In the genomic region with DNA sequence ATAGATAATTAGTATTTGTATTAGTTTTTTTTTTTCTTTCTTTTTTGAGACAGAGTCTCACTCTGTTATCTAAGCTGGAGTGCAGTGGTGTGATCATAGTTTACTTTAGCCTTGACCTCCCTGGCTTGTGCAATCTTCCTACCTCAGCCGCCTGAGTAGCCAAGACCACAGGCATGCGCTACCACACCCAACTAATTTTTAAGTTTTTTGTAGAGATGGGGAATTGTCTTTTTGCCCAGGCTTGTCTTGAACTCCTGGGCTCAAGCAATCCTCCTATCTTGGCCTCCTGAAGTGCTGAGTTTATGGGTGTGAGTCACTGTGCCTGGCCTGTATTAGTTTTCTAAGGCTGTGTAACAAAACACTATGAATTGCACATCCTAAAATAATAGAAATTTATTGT, we compare ENCODE assay signal across 13 cellular contexts. TPM values are rescaled to one million over a fixed set of nuclear protein-coding genes. Genes with fewer than 3 reads are reported as not detected.
DNase-seq lines count a peak whose midpoint lies in the region; ATAC-seq and TF ChIP-seq lines count a peak whose summit lies in the region.
"Had no signal": no experiment of that assay in that cellular context is flagged by ENCODE, and none has a peak within 500 bp of the region (broad histone marks: within the 10 kb centered on the region; RNA-seq: fewer than 3 reads in every experiment).

No MANE protein-coding gene starts in this region.

- ATAC-seq in IMR-90 (ENCODE audit: low read depth): peak; percentile 79

- H3K9ac ChIP-seq in IMR-90 (ENCODE audit: low read depth, low read length): no peak overlapping the region

- no peaks in the 10 kb centered on the region for H4K20me1 ChIP-seq in IMR-90 (ENCODE audit: insufficient read depth, low read length)

- H3K36me3 ChIP-seq in IMR-90 (ENCODE audit: control insufficient read depth, insufficient read depth, low read length) (no peaks in the 10 kb centered on the region), transverse colon (no peaks in the 10 kb centered on the region)

- TF ChIP-seq CTCF in AG10803 (conservative IDR thresholded peaks at IDR 0.05; ENCODE audit: low read length): no peak
- TF ChIP-seq CTCF in IMR-90 (conservative IDR thresholded peaks at IDR 0.05; ENCODE audit: low read depth, low read length): no peak
- no peak for TF ChIP-seq CTCF in transverse colon (IDR thresholded peaks at IDR 0.05)

- in situ Hi-C loops in IMR-90 (cut with MboI; ENCODE audit: low sequenced_read_pairs) (no loop called here), transverse colon (cut with MboI; ENCODE audit: low pct_ligation_motif_present in 1 of 4, low pct_unique_long_range_greater_than_20kb in 1 of 4, low sequenced_read_pairs in 3 of 4) (no loop called here)

- no peak overlapping the region for H3K4me3 ChIP-seq in AG10803 (ENCODE audit: low read length)
- H3K4me3 ChIP-seq in IMR-90 (ENCODE audit: insufficient read depth, low read depth, low read length): no peak overlapping the region
- H3K4me3 ChIP-seq in transverse colon: no peak overlapping the region

- H3K14ac ChIP-seq in IMR-90 (replicated peaks; ENCODE audit: low read depth, low read length): no peak overlapping the region

- CTCF ChIA-PET in IMR-90 (lab: Yijun Ruan, JAX): no interaction called here

- H3K9me1 ChIP-seq in IMR-90 (ENCODE audit: insufficient read depth, low read length): no peaks in the 10 kb centered on the region

- intact Hi-C loops in IMR-90 (cut with micrococcal nuclease) (no loop called here), transverse colon (cut with DNase I; ENCODE audit: low total_unique reads) (no loop called here)

- H3K23ac ChIP-seq in IMR-90 (ENCODE audit: low read depth, low read length): no peak overlapping the region

- no peak overlapping the region for H4K5ac ChIP-seq in IMR-90 (ENCODE audit: low read depth, low read length)

- POLR2A ChIA-PET in IMR-90 (lab: Charles Lee; ENCODE audit: unreplicated experiment): no interaction called here

- H3K27me3 ChIP-seq in IMR-90 (ENCODE audit: control insufficient read depth, insufficient read depth, low read length) (no peaks in the 10 kb centered on the region), transverse colon (no peaks in the 10 kb centered on the region)

- H2BK120ac ChIP-seq in IMR-90 (ENCODE audit: low read depth, low read length): no peak overlapping the region

- BruUV-seq in IMR-90 (replicated peaks; lab: Mats Ljungman, UMichigan): no TSS peak

- H3K56ac ChIP-seq in IMR-90 (ENCODE audit: extremely low read depth, insufficient read depth, low read length): no peak overlapping the region

- H3K9me3 ChIP-seq in IMR-90 (ENCODE audit: control insufficient read depth, insufficient read depth, low read length) (peaks cover 2% of the 10 kb centered on the region; the same call in 1 of the 2 replicates), transverse colon (no peaks in the 10 kb centered on the region)

- no peak overlapping the region for H2BK5ac ChIP-seq in IMR-90 (ENCODE audit: low read depth, low read length, poor library complexity, severe bottlenecking)

- DNase-seq in AG10803 (ENCODE audit: low read depth) (peak; percentile 8), IMR-90 (peak; percentile 53), amniotic epithelial cell (ENCODE audit: low read depth) (peak; percentile 77), glomerular visceral epithelial cell (ENCODE audit: extremely low spot score) (peak; percentile 34), NCI-H2196 (lab: John Stamatoyannopoulos, UW; ENCODE audit: unreplicated experiment) (no peak), transverse colon (no peak), CD1c-positive myeloid dendritic cell (ENCODE audit: extremely low spot score) (no peak), AG20443 (ENCODE audit: low spot score) (no peak)
- DNase-seq: activated T-cell treated with anti-CD3 and anti-CD28 coated beads, Interleukin-2, amount 50 U/mL, for 1 hour; amniotic stem cell; DMS79; NCI-H1436 treated with DMSO at 0.1 percent for 48 hours; NCI-H510A had no signal

- no peak overlapping the region for H3K4me2 ChIP-seq in IMR-90 (ENCODE audit: low read depth, low read length)

- H2BK20ac ChIP-seq in IMR-90 (ENCODE audit: low read depth, low read length): no peak overlapping the region

- dilution Hi-C loops in IMR-90 (cut with HindIII; ENCODE audit: low sequenced_read_pairs, unreplicated experiment): no loop called here

- H3K27ac ChIP-seq in IMR-90 (ENCODE audit: insufficient read depth, low read length) (no peak overlapping the region), transverse colon (no peak overlapping the region)

- H2BK15ac ChIP-seq in IMR-90 (ENCODE audit: low read depth, low read length): no peak overlapping the region

- no peak overlapping the region for H3K4ac ChIP-seq in IMR-90 (ENCODE audit: low read depth, low read length)

- no peak overlapping the region for H2AK9ac ChIP-seq in IMR-90 (replicated peaks; ENCODE audit: low read depth, low read length, poor library complexity)

- TF ChIP-seq RAD21 in IMR-90 (IDR thresholded peaks at IDR 0.05; ENCODE audit: low read length): no peak

- H2AFZ ChIP-seq in IMR-90 (replicated peaks; ENCODE audit: low read length, poor library complexity): no peak overlapping the region

- H3K4me1 ChIP-seq in IMR-90 (ENCODE audit: control insufficient read depth, insufficient read depth, low read length): no peaks in the 10 kb centered on the region
- no peaks in the 10 kb centered on the region for H3K4me1 ChIP-seq in transverse colon

- no peak overlapping the region for H4K91ac ChIP-seq in IMR-90 (ENCODE audit: insufficient read depth, low read depth, low read length)

- no peak overlapping the region for H2AK5ac ChIP-seq in IMR-90 (ENCODE audit: low read depth, low read length)

- no peak for TF ChIP-seq EP300 in transverse colon (IDR thresholded peaks at IDR 0.05; ENCODE audit: low read depth)

- no CpG with 5 or more reads among the region's 2 CpGs for WGBS in IMR-90 (ENCODE audit: extremely low coverage in 2 of 2, insufficient read length in 1 of 2), 2 experiments
- WGBS in transverse colon (ENCODE audit: low coverage in 1 of 2), 2 donors: 72 to 82% methylated on average over 2 of the region's 2 CpGs

- H3K79me1 ChIP-seq in IMR-90 (ENCODE audit: low read depth in 1 of 2, low read length in 2 of 2): no peaks in the 10 kb centered on the region

- no peak overlapping the region for H3K18ac ChIP-seq in IMR-90 (ENCODE audit: low read depth, low read length)

- TF ChIP-seq POLR2A in IMR-90 (IDR thresholded peaks at IDR 0.05; ENCODE audit: low read depth, low read length) (no peak), transverse colon (IDR thresholded peaks at IDR 0.05) (no peak)

- H4K8ac ChIP-seq in IMR-90 (ENCODE audit: low read depth in 2 of 2, low read length in 2 of 2): no peak overlapping the region

TF ChIP-seq in IMR-90, 13 proteins besides CTCF, POLR2A, EP300 and RAD21:
- TF ChIP-seq CEBPB (IDR thresholded peaks at IDR 0.05; ENCODE audit: low read depth, low read length) (peak; percentile 83), MXI1 (IDR thresholded peaks at IDR 0.05; ENCODE audit: borderline replicate concordance, low read depth, low read length) (no peak)

RNA-seq across cellular contexts. Expression of a gene that starts 58.3 kb away (rescaled TPM):
- under 0.01 TPM in 2 replicates for total RNA-seq in IMR-90 (2012; rRNA removed)
- polyA plus RNA-seq in IMR-90 (2012; rRNA removed): 0.02 TPM in 1 of 2 replicates, not detected in the other
- not detected in 2 replicates for polyA plus RNA-seq in IMR-90 (2012; cell fraction: cytosol; rRNA removed)
- 0.02 and 0.14 TPM in 2 replicates for polyA plus RNA-seq in IMR-90 (2012; cell fraction: nucleus; rRNA removed; ENCODE audit: low replicate concordance)
- under 1 TPM in 2 of 4 donors, not detected in 2; 0.20 to 0.48 TPM for total RNA-seq in transverse colon

Comparison
In these comparisons a context has a peak if more than half of its experiments do, and no peak if none do; other contexts are left out.
1. DNase-seq: peak in AG10803 (single experiment), IMR-90 (single experiment), amniotic epithelial cell (single experiment) and glomerular visceral epithelial cell (single experiment); none in NCI-H2196 (single experiment), transverse colon (single experiment), CD1c-positive myeloid dendritic cell (single experiment) and AG20443 (single experiment).